ENCODE assay signal across 8 cellular contexts in the genomic region with DNA sequence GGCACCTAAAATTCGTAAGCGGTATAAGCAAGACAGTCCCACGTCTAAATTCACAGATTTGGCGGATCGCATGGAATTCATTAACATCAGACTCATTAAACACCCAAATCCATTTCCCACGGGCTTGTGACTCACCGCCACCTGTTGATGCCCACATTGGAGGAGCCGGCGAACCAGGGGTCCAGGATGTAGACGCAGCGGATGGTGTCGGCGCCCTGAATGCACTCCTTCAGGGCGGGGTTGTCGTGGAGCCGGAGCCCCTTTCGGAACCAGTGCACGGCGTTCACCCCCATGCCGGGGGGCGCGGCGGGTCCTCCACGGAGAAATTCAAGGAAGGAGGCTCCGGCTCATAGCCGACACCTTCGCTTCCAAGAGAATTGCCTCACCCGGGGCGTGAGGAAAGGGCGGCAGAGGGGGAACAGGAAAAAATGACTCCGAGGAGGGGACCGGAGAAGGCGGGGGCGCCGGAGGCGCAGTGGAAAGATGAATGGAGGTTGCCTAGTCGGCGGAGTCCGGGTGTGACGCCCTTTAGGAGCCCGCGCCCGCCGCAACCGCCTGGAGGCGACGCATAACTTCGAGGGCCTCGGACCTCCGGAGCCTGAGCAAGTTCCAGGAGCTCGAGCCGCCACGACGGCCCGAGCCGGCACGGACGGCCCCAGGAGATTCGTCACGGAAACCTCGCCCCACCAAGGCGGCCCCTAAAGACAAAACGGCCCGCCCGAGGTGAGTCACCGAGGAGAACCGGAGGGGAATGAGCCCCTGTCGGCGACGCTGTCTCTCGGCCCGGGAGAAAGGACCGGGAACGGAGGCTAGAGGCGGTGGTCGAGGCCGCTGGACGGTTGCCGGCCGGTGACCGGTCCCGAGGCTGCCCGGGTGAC. TPM values are rescaled to one million over a fixed set of nuclear protein-coding genes. Genes with fewer than 3 reads are reported as not detected.
A peak's percentile ranks its signal among the peaks of the same experiment; 100 is the strongest.
DNase-seq lines count a peak whose midpoint lies in the region; ATAC-seq, FAIRE-seq and TF ChIP-seq lines count a peak whose summit lies in the region.

No MANE protein-coding gene starts in this region.

- peaks cover 42% of the 10 kb centered on the region for H3K79me2 ChIP-seq in astrocyte (ENCODE audit: insufficient read depth, low read length)

- no peak for TF ChIP-seq CTCF in astrocyte (IDR thresholded peaks at IDR 0.05; ENCODE audit: insufficient read depth, low read depth, low read length)

- peaks cover 26% of the 10 kb centered on the region for H4K20me1 ChIP-seq in astrocyte (ENCODE audit: insufficient read depth, low read length)

- DNase-seq in AG08396 (ENCODE audit: low spot score) (peak; percentile 8), T-helper 1 cell (peak; percentile 52 to 68 (median 60)), astrocyte (ENCODE audit: low read depth) (peak; percentile 58), immature natural killer cell (peak; percentile 65 to 69 (median 66)), NCI-H1048 (lab: John Stamatoyannopoulos, UW) (no peak)
- peak; percentile 48 to 62 for DNase-seq in stimulated activated CD4-positive, alpha-beta T cell treated with anti-CD3 and anti-CD28 coated beads, Interleukin-12 subunit alpha, Interleukin-12 subunit beta, amount 100 ng/mL, for 24 hours (ENCODE audit: low read depth in 2 of 2)

- H3K9me3 ChIP-seq in astrocyte (ENCODE audit: insufficient read depth, low read depth, low read length), result no peaks in the 10 kb centered on the region

- peak overlapping the region; percentile 79 for H3K4me3 ChIP-seq in astrocyte (ENCODE audit: insufficient read depth, low read depth, low read length)

- H3K36me3 ChIP-seq in astrocyte (ENCODE audit: insufficient read depth, low read length), result no peaks in the 10 kb centered on the region

- H3K4me3 Mint-ChIP-seq in astrocyte (ENCODE audit: unreplicated experiment) (no peak overlapping the region), immature natural killer cell (no peak overlapping the region)

- FAIRE-seq in astrocyte (lab: Jason Lieb, UNC), result no peak

- peaks cover 6% of the 10 kb centered on the region for H3K36me3 Mint-ChIP-seq in astrocyte (ENCODE audit: low read depth, unreplicated experiment)
- H3K36me3 Mint-ChIP-seq in immature natural killer cell, result peaks cover 0 to 3% (median 0%) of the 10 kb centered on the region in 3 donors

- H3K27ac ChIP-seq in astrocyte (ENCODE audit: low read depth, low read length), result peak overlapping the region; percentile 97

- no peaks in the 10 kb centered on the region for H3K27me3 Mint-ChIP-seq in astrocyte (ENCODE audit: low read depth, unreplicated experiment)
- peaks cover 9 to 14% (median 10%) of the 10 kb centered on the region in 3 donors for H3K27me3 Mint-ChIP-seq in immature natural killer cell (ENCODE audit: low read depth in 3 of 3)

- H3K4me2 ChIP-seq in astrocyte (ENCODE audit: low read length), result peak overlapping the region; percentile 87

- H3K4me1 Mint-ChIP-seq in astrocyte (ENCODE audit: low read depth, unreplicated experiment) (peaks cover 1% of the 10 kb centered on the region), immature natural killer cell (peaks cover 11 to 24% of the 10 kb centered on the region in 2 donors)

- peaks cover 7% of the 10 kb centered on the region for H3K9me3 Mint-ChIP-seq in astrocyte (ENCODE audit: unreplicated experiment)
- H3K9me3 Mint-ChIP-seq in immature natural killer cell, result no peaks in the 10 kb centered on the region

- H3K9ac ChIP-seq in astrocyte (ENCODE audit: low read length), result peak overlapping the region; percentile 98

- H3K4me1 ChIP-seq in astrocyte (ENCODE audit: insufficient read depth, low read length), result peaks cover 20% of the 10 kb centered on the region

- H3K27ac Mint-ChIP-seq in astrocyte (ENCODE audit: unreplicated experiment), result no peak overlapping the region
- no peak overlapping the region for H3K27ac Mint-ChIP-seq in immature natural killer cell

- peak overlapping the region; percentile 98 for H2AFZ ChIP-seq in astrocyte (ENCODE audit: low read depth, low read length)

- H3K27me3 ChIP-seq in astrocyte (ENCODE audit: insufficient read depth, low read length), result no peaks in the 10 kb centered on the region

- peak; percentile 27 for ATAC-seq in GM19025 (IDR thresholded peaks at IDR 0.05; ENCODE audit: low read depth, unreplicated experiment)
- ATAC-seq in HG03378 (IDR thresholded peaks at IDR 0.05; ENCODE audit: unreplicated experiment), result peak; percentile 21

RNA-seq across cellular contexts. Expression of gene CRY1, which starts 0.4 kb away (rescaled TPM):
- total RNA-seq in astrocyte, result 15.0 and 18.3 TPM in 2 replicates
- polyA plus RNA-seq in immature natural killer cell, result 10 to 100 TPM; 37.1 to 39.8 (median 39.3) TPM
